Comparison of ENCODE assay signal across 9 cellular contexts in genomic region chr18:77248873-77249582, GRCh38. TPM values are rescaled to one million over a fixed set of nuclear protein-coding genes. Genes with fewer than 3 reads are reported as not detected.
DNase-seq lines count a peak whose midpoint lies in the region; ATAC-seq and TF ChIP-seq lines count a peak whose summit lies in the region.
"Had no signal": no experiment of that assay in that cellular context is flagged by ENCODE, and none has a peak within 500 bp of the region (broad histone marks: within the 10 kb centered on the region; RNA-seq: fewer than 3 reads in every experiment).

No MANE protein-coding gene starts in this region.

- no peak for TF ChIP-seq POLR2A in spleen (IDR thresholded peaks at IDR 0.05)

- peaks cover 8% of the 10 kb centered on the region for H3K9me3 Mint-ChIP-seq in activated T-helper 2 cell treated with anti-CD3 and anti-CD28 coated beads, Interferon-gamma antibody, Interleukin-2, Interleukin-4, amounts not matched to agents 10 μg/mL and 5 μg/mL and 100 μg/mL, durations not matched to agents 14 hours and 24 hours and 36 hours

- no peak overlapping the region for H3K9ac ChIP-seq in iPS-18a (ENCODE audit: low read length)

- TF ChIP-seq CTCF in spleen (IDR thresholded peaks at IDR 0.05 in 8 of 11, conservative IDR thresholded peaks at IDR 0.05 in 3 of 11): no peak

- H3K36me3 ChIP-seq in iPS-18a (ENCODE audit: control insufficient read depth, low read depth, low read length) (no peaks in the 10 kb centered on the region), spleen (no peaks in the 10 kb centered on the region)

- peaks cover 2% of the 10 kb centered on the region for H3K4me1 Mint-ChIP-seq in activated T-helper 2 cell treated with anti-CD3 and anti-CD28 coated beads, Interferon-gamma antibody, Interleukin-2, Interleukin-4, amounts not matched to agents 10 μg/mL and 5 μg/mL and 100 μg/mL, durations not matched to agents 14 hours and 24 hours and 36 hours (ENCODE audit: low read depth)

- no peaks in the 10 kb centered on the region for H3K9me3 ChIP-seq in iPS-18a (ENCODE audit: control insufficient read depth, low read depth, low read length)
- H3K9me3 ChIP-seq in spleen: peaks cover 0 to 16% (median 8%) of the 10 kb centered on the region in 8 donors

- peaks cover 62% of the 10 kb centered on the region for H3K27me3 ChIP-seq in iPS-18a (ENCODE audit: control insufficient read depth, insufficient read depth, low read length)
- H3K27me3 ChIP-seq in spleen (replicated peaks in 1 of 7): peaks cover 7 to 83% (median 50%) of the 10 kb centered on the region in 7 donors

- H3K4me3 Mint-ChIP-seq in activated T-helper 2 cell treated with anti-CD3 and anti-CD28 coated beads, Interferon-gamma antibody, Interleukin-2, Interleukin-4, amounts not matched to agents 10 μg/mL and 5 μg/mL and 100 μg/mL, durations not matched to agents 14 hours and 24 hours and 36 hours (ENCODE audit: low read depth): peak overlapping the region; percentile 24

- H3K27ac ChIP-seq in iPS-18a (ENCODE audit: low read length) (no peak overlapping the region), spleen (no peak overlapping the region)
- H3K27ac ChIP-seq: 22Rv1 had no signal

- peaks cover 12% of the 10 kb centered on the region for H3K4me1 ChIP-seq in iPS-18a (ENCODE audit: control insufficient read depth, low read depth, low read length)
- H3K4me1 ChIP-seq in spleen: peaks cover 5 to 31% (median 26%) of the 10 kb centered on the region in 6 donors

- DNase-seq in DMS79 treated with DMSO at 0.1 percent for 48 hours (lab: John Stamatoyannopoulos, UW): peak; percentile 40
- no peak for DNase-seq in DMS79 (lab: John Stamatoyannopoulos, UW)
- DNase-seq in activated T-helper 2 cell treated with anti-CD3 and anti-CD28 coated beads, Interferon-gamma antibody, Interleukin-2, Interleukin-4, amounts not matched to agents 10 μg/mL and 5 μg/mL and 100 μg/mL, durations not matched to agents 14 hours and 24 hours and 36 hours (ENCODE audit: low spot score): no peak
- DNase-seq in spleen: no peak
- no peak for DNase-seq in activated gamma-delta T cell (lab: John Stamatoyannopoulos, UW)
- DNase-seq in SW 1271 (lab: John Stamatoyannopoulos, UW): no peak

- no peaks in the 10 kb centered on the region for H3K36me3 Mint-ChIP-seq in activated T-helper 2 cell treated with anti-CD3 and anti-CD28 coated beads, Interferon-gamma antibody, Interleukin-2, Interleukin-4, amounts not matched to agents 10 μg/mL and 5 μg/mL and 100 μg/mL, durations not matched to agents 14 hours and 24 hours and 36 hours (ENCODE audit: low read depth)

- ATAC-seq in GM21515 (IDR thresholded peaks at IDR 0.05; ENCODE audit: unreplicated experiment): no peak

- intact Hi-C loops in activated T-helper 2 cell treated with anti-CD3 and anti-CD28 coated beads, Interferon-gamma antibody, Interleukin-2, Interleukin-4, amounts not matched to agents 10 μg/mL and 5 μg/mL and 100 μg/mL, durations not matched to agents 14 hours and 24 hours and 36 hours (cut with micrococcal nuclease): loop anchor here (10.0 kb wide), 1 partner anchor 1726 kb away; the partner anchor contains the start of gene SALL3
- intact Hi-C loops in spleen (cut with DNase I; ENCODE audit: low total_unique reads): no loop called here

- WGBS in spleen, 5 donors: 10 to 16% (median 12%) methylated on average over 20 to 22 of the region's 22 CpGs

- H3K4me3 ChIP-seq in iPS-18a (ENCODE audit: low read length) (peak overlapping the region; percentile 54), spleen (peak overlapping the region in 7 of 8 donors; percentile 16 to 54 (median 33))

- peaks cover 57% of the 10 kb centered on the region for H3K27me3 Mint-ChIP-seq in activated T-helper 2 cell treated with anti-CD3 and anti-CD28 coated beads, Interferon-gamma antibody, Interleukin-2, Interleukin-4, amounts not matched to agents 10 μg/mL and 5 μg/mL and 100 μg/mL, durations not matched to agents 14 hours and 24 hours and 36 hours (ENCODE audit: low read depth)

- H3K27ac Mint-ChIP-seq in activated T-helper 2 cell treated with anti-CD3 and anti-CD28 coated beads, Interferon-gamma antibody, Interleukin-2, Interleukin-4, amounts not matched to agents 10 μg/mL and 5 μg/mL and 100 μg/mL, durations not matched to agents 14 hours and 24 hours and 36 hours: no peak overlapping the region

RNA-seq across cellular contexts. Expression of gene GALR1, which starts 0.6 kb away (rescaled TPM):
- not detected in 2 replicates for total RNA-seq in activated T-helper 2 cell treated with anti-CD3 and anti-CD28 coated beads, Interferon-gamma antibody, Interleukin-2, Interleukin-4, amounts not matched to agents 10 μg/mL and 5 μg/mL and 100 μg/mL, durations not matched to agents 14 hours and 24 hours and 36 hours
- not detected for total RNA-seq in spleen
- not detected for polyA plus RNA-seq in spleen
